In genomic region chr1:208148380-208148779, GRCh38 we compare ENCODE assay signal across 6 cellular contexts.
"Had no signal": no experiment of that assay in that cellular context is flagged by ENCODE, and none has a peak within 500 bp of the region (broad histone marks: within the 10 kb centered on the region; RNA-seq: fewer than 3 reads in every experiment).

No MANE protein-coding gene starts in this region.

- DNase-seq: GDM1, GF-D8 had no signal

- H3K4me3 ChIP-seq: GM12878 had no signal

- ATAC-seq: GM12878 had no signal

- FAIRE-seq: G401.6, GM12878, GM18507, GM19239 had no signal
